ENCODE assay signal across 1 cellular context in genomic region chr1:30845237-30845636, GRCh38.
TF ChIP-seq lines count a peak whose summit lies in the region.

No MANE protein-coding gene starts in this region.

TF ChIP-seq in K562, 482 proteins besides CTCF, POLR2A, EP300 and RAD21 (continued from another document):
- TF ChIP-seq THRB (CRISPR knock-in tag; conservative IDR thresholded peaks at IDR 0.05), result no peak
- TF ChIP-seq ZBTB2 (IDR thresholded peaks at IDR 0.05), result no peak
- peak; percentile 78 for TF ChIP-seq PTTG1 (tag; IDR thresholded peaks at IDR 0.05; ENCODE audit: low read depth)
- no peak for TF ChIP-seq LEF1 (IDR thresholded peaks at IDR 0.05)
- TF ChIP-seq TAF7 (tag; IDR thresholded peaks at IDR 0.05), result 0 out of 2 replicates have a peak, but pooled peaks have one; percentile 47
- TF ChIP-seq ZNF589 (CRISPR knock-in tag; IDR thresholded peaks at IDR 0.05; ENCODE audit: low read depth), result peak; percentile 47; the same call in 1 of the 2 replicates
- no peak for TF ChIP-seq NR4A1 (CRISPR knock-in tag; IDR thresholded peaks at IDR 0.05)
- TF ChIP-seq NR4A1 (tag; IDR thresholded peaks at IDR 0.05), result peak; percentile 89
- TF ChIP-seq ZNF766 (CRISPR knock-in tag; conservative IDR thresholded peaks at IDR 0.05), result peak; percentile 58; the same call in 1 of the 2 replicates
- no peak for TF ChIP-seq NR2C1 (IDR thresholded peaks at IDR 0.05)
- TF ChIP-seq NR2C1 (tag; IDR thresholded peaks at IDR 0.05), result peak; percentile 54; the same call in 1 of the 2 replicates
- TF ChIP-seq HDAC8 (tag; IDR thresholded peaks at IDR 0.05), result peak; percentile 74; the same call in 1 of the 2 replicates
- peak; percentile 34; the same call in 1 of the 2 replicates for TF ChIP-seq ZNF76 (CRISPR knock-in tag; IDR thresholded peaks at IDR 0.05; ENCODE audit: borderline replicate concordance)
- TF ChIP-seq GATAD2A (IDR thresholded peaks at IDR 0.05), result no peak
